Comparison of ENCODE assay signal across 7 cellular contexts in genomic region chr16:1677339-1677738, GRCh38. TPM values are rescaled to one million over a fixed set of nuclear protein-coding genes. Genes with fewer than 3 reads are reported as not detected.
DNase-seq lines count a peak whose midpoint lies in the region; ATAC-seq and TF ChIP-seq lines count a peak whose summit lies in the region.

No MANE protein-coding gene starts in this region.

- no CpG with 5 or more reads among the region's 18 CpGs for WGBS in H9 (ENCODE audit: extremely low coverage, insufficient read length, low lambda C conversion rate)

- H3K27me3 Mint-ChIP-seq in H9 (ENCODE audit: low read depth): no peaks in the 10 kb centered on the region; the same call in 1 of the 2 replicates
- peaks cover 24% of the 10 kb centered on the region for H3K27me3 Mint-ChIP-seq in endothelial cell (ENCODE audit: unreplicated experiment)

- H4K5ac ChIP-seq in H9 (ENCODE audit: insufficient read length, low read depth, low read length): no peak overlapping the region

- TF ChIP-seq CTCF in H9 (conservative IDR thresholded peaks at IDR 0.05) (no peak), Panc1 (IDR thresholded peaks at IDR 0.05) (no peak), endothelial cell (IDR thresholded peaks at IDR 0.05; ENCODE audit: unreplicated experiment) (no peak), gastrocnemius medialis (IDR thresholded peaks at IDR 0.05 in 4 of 5, conservative IDR thresholded peaks at IDR 0.05 in 1 of 5) (no peak)

- no peak overlapping the region for H2AFZ ChIP-seq in H9 (ENCODE audit: low read length)

- H3K56ac ChIP-seq in H9 (ENCODE audit: insufficient read length, low read depth, low read length): no peak overlapping the region

- H3K4me3 Mint-ChIP-seq in H9 (peak overlapping the region; percentile 52 to 75), endothelial cell (ENCODE audit: unreplicated experiment) (peak overlapping the region; percentile 87)

- peaks cover 38% of the 10 kb centered on the region for H3K79me2 ChIP-seq in H9 (ENCODE audit: insufficient read depth, low read length)

- H3K4me1 Mint-ChIP-seq in H9 (peaks cover 29 to 31% of the 10 kb centered on the region in 2 experiments), endothelial cell (ENCODE audit: unreplicated experiment) (peaks cover 78% of the 10 kb centered on the region)

- H3K4me1 ChIP-seq in H9 (ENCODE audit: insufficient read depth, low read length) (no peaks in the 10 kb centered on the region), Panc1 (ENCODE audit: control insufficient read depth, insufficient read depth, low read length) (peaks cover 18% of the 10 kb centered on the region), gastrocnemius medialis (peaks cover 0 to 4% of the 10 kb centered on the region in 2 donors)

- H4K91ac ChIP-seq in H9 (ENCODE audit: insufficient read length, low read depth, low read length): no peak overlapping the region

- H2BK5ac ChIP-seq in H9 (ENCODE audit: insufficient read length, low read length): no peak overlapping the region

- H3K27me3 ChIP-seq in H9 (ENCODE audit: insufficient read depth, low read length): no peaks in the 10 kb centered on the region
- no peaks in the 10 kb centered on the region for H3K27me3 ChIP-seq in Panc1 (ENCODE audit: control insufficient read depth, insufficient read depth, low read length)
- no peaks in the 10 kb centered on the region for H3K27me3 ChIP-seq in gastrocnemius medialis

- no peak overlapping the region for H3T11ph ChIP-seq in H9 (ENCODE audit: low read length)

- no peak for TF ChIP-seq POLR2A in gastrocnemius medialis (IDR thresholded peaks at IDR 0.05)

- no peak overlapping the region for H2BK15ac ChIP-seq in H9 (ENCODE audit: low read depth, low read length)

- H2BK20ac ChIP-seq in H9 (ENCODE audit: low read depth, low read length, poor library complexity, severe bottlenecking): no peak overlapping the region

- H3K9me3 Mint-ChIP-seq in H9: no peaks in the 10 kb centered on the region
- no peaks in the 10 kb centered on the region for H3K9me3 Mint-ChIP-seq in endothelial cell (ENCODE audit: unreplicated experiment)

- BruUV-seq in Panc1 (replicated peaks; lab: Mats Ljungman, UMichigan): no TSS peak

- intact Hi-C loops in Panc1 (cut with micrococcal nuclease; ENCODE audit: unreplicated experiment) (no loop called here), gastrocnemius medialis (cut with DNase I; ENCODE audit: low total_unique reads) (no loop called here), sciatic nerve (cut with DNase I) (no loop called here)

- H3K9ac ChIP-seq in H9 (ENCODE audit: extremely low read depth, insufficient read length, low read length): no peak overlapping the region

- H3K27ac Mint-ChIP-seq in H9 (peak overlapping the region; percentile 37 to 63 (median 47); a peak in 2 of 7 replicates), endothelial cell (ENCODE audit: unreplicated experiment) (peak overlapping the region; percentile 72)

- H3K4me3 ChIP-seq in Panc1 (ENCODE audit: low read depth in 2 of 2, low read length in 2 of 2) (peak overlapping the region; percentile 49 to 72), gastrocnemius medialis (peak overlapping the region in 2 of 4 donors; percentile 66 to 70)

- H2BK12ac ChIP-seq in H9 (ENCODE audit: insufficient read length, low read depth, low read length): no peak overlapping the region

- H3K4ac ChIP-seq in H9 (ENCODE audit: low read depth, low read length): no peak overlapping the region

- POLR2A ChIA-PET in Panc1 (lab: Charles Lee): interaction anchor here (0.7 kb wide), 1 partner anchor 224 kb away, joined by 3 read pairs; no protein-coding TSS in a partner anchor

- H3K36me3 ChIP-seq in Panc1 (ENCODE audit: control insufficient read depth, insufficient read depth, low read length) (peaks cover 2% of the 10 kb centered on the region), gastrocnemius medialis (peaks cover 0 to 33% of the 10 kb centered on the region in 2 donors)

- no peak for ATAC-seq in Panc1
- ATAC-seq in gastrocnemius medialis: no peak
- ATAC-seq in GM21423 (IDR thresholded peaks at IDR 0.05; ENCODE audit: unreplicated experiment): no peak
- no peak for ATAC-seq in sciatic nerve
- ATAC-seq in HG03039 (IDR thresholded peaks at IDR 0.05; ENCODE audit: unreplicated experiment): no peak

- H3K27ac ChIP-seq in H9 (ENCODE audit: insufficient read length, low read depth, low read length): no peak overlapping the region
- H3K27ac ChIP-seq in Panc1 (ENCODE audit: low read length): peak overlapping the region; percentile 73
- H3K27ac ChIP-seq in gastrocnemius medialis: peak overlapping the region in 3 of 4 donors; percentile 48 to 79 (median 49)

- DNase-seq in H9 (no peak), Panc1 (ENCODE audit: low read depth, low spot score) (no peak), endothelial cell (ENCODE audit: low spot score) (no peak), gastrocnemius medialis (no peak), sciatic nerve (ENCODE audit: low spot score) (no peak)

- H4K20me1 ChIP-seq in H9 (ENCODE audit: control insufficient read depth, insufficient read depth, insufficient read length): peaks cover 4% of the 10 kb centered on the region

- in situ Hi-C loops in Panc1 (cut with HindIII; ENCODE audit: low pct_unique_long_range_greater_than_20kb, low sequenced_read_pairs) (no loop called here), gastrocnemius medialis (cut with MboI; ENCODE audit: low sequenced_read_pairs in 4 of 4) (no loop called here)

- H3K36me3 Mint-ChIP-seq in H9 (ENCODE audit: insufficient read depth in 1 of 3, low read depth in 3 of 3) (peaks cover 13 to 66% (median 52%) of the 10 kb centered on the region in 3 experiments; a peak in 6 of 7 replicates), endothelial cell (ENCODE audit: low read depth, unreplicated experiment) (peaks cover 48% of the 10 kb centered on the region)

- no peak overlapping the region for H3K23ac ChIP-seq in H9 (ENCODE audit: insufficient read length, low read depth, low read length)

- no peak overlapping the region for H2AK5ac ChIP-seq in H9 (ENCODE audit: insufficient read length, low read length)

- H3K4me2 ChIP-seq in H9 (ENCODE audit: insufficient read depth, insufficient read length, low read length): peak overlapping the region; percentile 11

- no peak overlapping the region for H3K14ac ChIP-seq in H9 (ENCODE audit: insufficient read depth, low read length)

- H2BK120ac ChIP-seq in H9 (ENCODE audit: low read depth, low read length, poor library complexity, severe bottlenecking): no peak overlapping the region

- H3K18ac ChIP-seq in H9 (ENCODE audit: insufficient read length, low read depth, low read length): no peak overlapping the region

- H3K23me2 ChIP-seq in H9 (ENCODE audit: insufficient read length, low read depth, low read length, poor library complexity, severe bottlenecking): peaks cover 6% of the 10 kb centered on the region

- H3K9me3 ChIP-seq in H9 (ENCODE audit: control insufficient read depth, low read depth, low read length) (no peaks in the 10 kb centered on the region), Panc1 (ENCODE audit: control insufficient read depth, insufficient read depth, low read depth, low read length) (no peaks in the 10 kb centered on the region), gastrocnemius medialis (no peaks in the 10 kb centered on the region)

- H4K8ac ChIP-seq in H9 (replicated peaks; ENCODE audit: insufficient read length, low read depth, low read length): no peak overlapping the region

- CTCF ChIA-PET in Panc1 (lab: Charles Lee): no interaction called here

- no peaks in the 10 kb centered on the region for H3K79me1 ChIP-seq in H9 (ENCODE audit: insufficient read depth, low read depth, low read length, poor library complexity, severe bottlenecking)

RNA-seq across cellular contexts. Expression of gene JPT2, which starts 0.7 kb away (rescaled TPM):
- total RNA-seq in H9 (2021) (200 and 206 TPM in 2 replicates), Panc1 (2021; ENCODE audit: unreplicated experiment) (200 TPM), endothelial cell (ENCODE audit: unreplicated experiment) (180 TPM), gastrocnemius medialis (10 to 100 TPM in 3 of 4 donors, 1 to 10 TPM in 1; 8.7 to 28.2 (median 15.9) TPM), sciatic nerve (26.0 TPM)
- 144 TPM for polyA plus RNA-seq in Panc1 (2012; ENCODE audit: insufficient read length)

RNA-seq across cellular contexts. Expression of gene MAPK8IP3, which starts 28.7 kb away (rescaled TPM):
- total RNA-seq in H9 (2021) (49.4 and 51.3 TPM in 2 replicates), Panc1 (2021; ENCODE audit: unreplicated experiment) (108 TPM), endothelial cell (ENCODE audit: unreplicated experiment) (147 TPM), gastrocnemius medialis (10 to 100 TPM in 3 of 4 donors, 1 to 10 TPM in 1; 6.5 to 22.6 (median 13.9) TPM), sciatic nerve (93.3 TPM)
- 113 TPM for polyA plus RNA-seq in Panc1 (2012; ENCODE audit: insufficient read length)
